ENCODE assay signal across 8 cellular contexts in the genomic region with DNA sequence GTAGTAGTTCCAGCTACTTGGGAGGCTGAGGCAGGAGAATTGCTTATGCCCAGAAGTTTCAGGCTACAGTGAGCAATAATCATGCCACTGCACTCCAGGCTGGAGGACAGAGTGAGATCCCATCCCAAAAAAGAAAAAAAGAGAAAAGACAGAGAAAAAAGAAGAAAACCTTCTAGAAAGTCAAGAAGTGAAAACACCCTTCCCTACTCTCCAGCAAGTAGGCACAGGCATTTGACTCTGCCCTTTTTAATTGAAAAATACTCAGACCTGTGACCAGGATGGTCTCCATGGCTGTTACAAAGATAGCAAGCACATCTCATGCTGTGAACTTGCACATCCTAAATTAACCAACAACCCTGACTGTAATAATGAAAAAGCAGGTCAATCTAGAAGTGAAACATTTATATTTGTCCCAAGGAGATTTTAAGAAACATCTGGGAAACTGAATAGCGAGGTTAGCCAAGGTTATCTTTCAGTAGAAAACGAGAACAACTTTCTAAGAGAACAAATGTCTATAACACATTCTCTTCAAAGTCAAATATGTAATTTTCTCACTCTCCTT. TPM values are rescaled to one million over a fixed set of nuclear protein-coding genes. Genes with fewer than 3 reads are reported as not detected.
DNase-seq lines count a peak whose midpoint lies in the region; ATAC-seq and TF ChIP-seq lines count a peak whose summit lies in the region.

No MANE protein-coding gene starts in this region.

- H2BK12ac ChIP-seq in H9 (ENCODE audit: insufficient read length, low read depth, low read length): no peak overlapping the region

- H3K27me3 ChIP-seq in H9 (ENCODE audit: insufficient read depth, low read length): no peaks in the 10 kb centered on the region
- no peaks in the 10 kb centered on the region for H3K27me3 ChIP-seq in RWPE2 (ENCODE audit: insufficient read depth, poor library complexity, severe bottlenecking)

- H3K4me3 ChIP-seq in RWPE2 (ENCODE audit: severe bottlenecking): peak overlapping the region; percentile 56
- H3K4me3 ChIP-seq in mesodermal cell (ENCODE audit: extremely low read depth, insufficient read depth, low read length, poor library complexity, severe bottlenecking): peak overlapping the region; percentile 68

- peaks cover 7 to 27% (median 12%) of the 10 kb centered on the region in 3 experiments for H3K36me3 Mint-ChIP-seq in H9 (ENCODE audit: insufficient read depth in 1 of 3, low read depth in 3 of 3)

- no peak overlapping the region for H3T11ph ChIP-seq in H9 (ENCODE audit: low read length)

- ATAC-seq in GM18505 (IDR thresholded peaks at IDR 0.05; ENCODE audit: unreplicated experiment) (peak; percentile 33), RWPE2 (ENCODE audit: low read depth) (no peak)

- H3K4me2 ChIP-seq in H9 (ENCODE audit: insufficient read depth, insufficient read length, low read length): peak overlapping the region; percentile 87

- no peak overlapping the region for H2AK5ac ChIP-seq in H9 (ENCODE audit: insufficient read length, low read length)

- H2BK15ac ChIP-seq in H9 (ENCODE audit: low read depth, low read length): no peak overlapping the region

- H3K18ac ChIP-seq in H9 (ENCODE audit: insufficient read length, low read depth, low read length): no peak overlapping the region

- no peak for TF ChIP-seq CTCF in H9 (conservative IDR thresholded peaks at IDR 0.05)
- TF ChIP-seq CTCF in RWPE2 (IDR thresholded peaks at IDR 0.05; ENCODE audit: poor library complexity, severe bottlenecking): no peak

- H3K79me1 ChIP-seq in H9 (ENCODE audit: insufficient read depth, low read depth, low read length, poor library complexity, severe bottlenecking): no peaks in the 10 kb centered on the region

- no peak overlapping the region for H3K9ac ChIP-seq in H9 (ENCODE audit: extremely low read depth, insufficient read length, low read length)

- no peak for DNase-seq in H9
- DNase-seq in RWPE2 (ENCODE audit: low spot score): no peak
- DNase-seq in NAMALWA (ENCODE audit: low spot score): no peak
- DNase-seq in A172 (ENCODE audit: low spot score): no peak
- no peak for DNase-seq in NCI-H345 (lab: John Stamatoyannopoulos, UW)
- DNase-seq in stimulated activated CD4-positive, alpha-beta T cell treated with anti-CD3 and anti-CD28 coated beads, Interleukin-4, amount 100 ng/mL, for 1 hour: no peak

- no peak overlapping the region for H3K23ac ChIP-seq in H9 (ENCODE audit: insufficient read length, low read depth, low read length)

- no peak for TF ChIP-seq POLR2A in GM18505 (IDR thresholded peaks at IDR 0.05; ENCODE audit: borderline replicate concordance, extremely low read depth, insufficient read depth, insufficient read length)

- H3K4me1 Mint-ChIP-seq in H9: peaks cover 22 to 32% of the 10 kb centered on the region in 2 experiments

- H2AFZ ChIP-seq in H9 (ENCODE audit: low read length): no peak overlapping the region

- H4K8ac ChIP-seq in H9 (replicated peaks; ENCODE audit: insufficient read length, low read depth, low read length): no peak overlapping the region

- H2BK5ac ChIP-seq in H9 (ENCODE audit: insufficient read length, low read length): no peak overlapping the region

- H4K91ac ChIP-seq in H9 (ENCODE audit: insufficient read length, low read depth, low read length): no peak overlapping the region

- peak overlapping the region; percentile 89 to 95 for H3K4me3 Mint-ChIP-seq in H9

- H4K5ac ChIP-seq in H9 (ENCODE audit: insufficient read length, low read depth, low read length): no peak overlapping the region

- H3K27me3 Mint-ChIP-seq in H9 (ENCODE audit: low read depth): peaks cover 21% of the 10 kb centered on the region

- no peak overlapping the region for H3K14ac ChIP-seq in H9 (ENCODE audit: insufficient read depth, low read length)

- peaks cover 10 to 11% of the 10 kb centered on the region in 2 experiments; a peak in 4 of 5 replicates for H3K9me3 Mint-ChIP-seq in H9

- peaks cover 5% of the 10 kb centered on the region; the same call in 1 of the 2 replicates for H3K79me2 ChIP-seq in H9 (ENCODE audit: insufficient read depth, low read length)

- peaks cover 10% of the 10 kb centered on the region for H3K23me2 ChIP-seq in H9 (ENCODE audit: insufficient read length, low read depth, low read length, poor library complexity, severe bottlenecking)

- H3K27ac Mint-ChIP-seq in H9: no peak overlapping the region

- H3K9me3 ChIP-seq in H9 (ENCODE audit: control insufficient read depth, low read depth, low read length): peaks cover 5% of the 10 kb centered on the region
- H3K9me3 ChIP-seq in RWPE2 (ENCODE audit: severe bottlenecking): no peaks in the 10 kb centered on the region
- H3K9me3 ChIP-seq in mesodermal cell (ENCODE audit: control insufficient read depth, low read length): no peaks in the 10 kb centered on the region

- H3K27ac ChIP-seq in H9 (ENCODE audit: insufficient read length, low read depth, low read length): no peak overlapping the region
- peak overlapping the region; percentile 54 for H3K27ac ChIP-seq in RWPE2 (ENCODE audit: poor library complexity, severe bottlenecking)
- no peak overlapping the region for H3K27ac ChIP-seq in mesodermal cell (ENCODE audit: low read depth, low read length, severe bottlenecking)

- no peak overlapping the region for H2BK120ac ChIP-seq in H9 (ENCODE audit: low read depth, low read length, poor library complexity, severe bottlenecking)

- no peak overlapping the region for H3K4ac ChIP-seq in H9 (ENCODE audit: low read depth, low read length)

- no CpG with 5 or more reads among the region's 2 CpGs for WGBS in H9 (ENCODE audit: extremely low coverage, insufficient read length, low lambda C conversion rate)
- WGBS in mesodermal cell (ENCODE audit: insufficient coverage in 2 of 2), 2 experiments: 100% methylated on average over 1 of the region's 2 CpGs; no CpG with 5 or more reads in 1 of the 2 experiments

- H2BK20ac ChIP-seq in H9 (ENCODE audit: low read depth, low read length, poor library complexity, severe bottlenecking): no peak overlapping the region

- H3K36me3 ChIP-seq in RWPE2 (ENCODE audit: low read depth): no peaks in the 10 kb centered on the region
- H3K36me3 ChIP-seq in mesodermal cell (ENCODE audit: control insufficient read depth, insufficient read depth, low read length): no peaks in the 10 kb centered on the region

- H4K20me1 ChIP-seq in H9 (ENCODE audit: control insufficient read depth, insufficient read depth, insufficient read length): no peaks in the 10 kb centered on the region

- H3K56ac ChIP-seq in H9 (ENCODE audit: insufficient read length, low read depth, low read length): no peak overlapping the region

- H3K4me1 ChIP-seq in H9 (ENCODE audit: insufficient read depth, low read length) (no peaks in the 10 kb centered on the region; the same call in 1 of the 2 replicates), RWPE2 (ENCODE audit: insufficient read depth, poor library complexity, severe bottlenecking) (peaks cover 5% of the 10 kb centered on the region), mesodermal cell (ENCODE audit: control insufficient read depth, insufficient read depth, low read length, poor library complexity, severe bottlenecking) (peaks cover 7% of the 10 kb centered on the region)

RNA-seq across cellular contexts. Expression of a gene that starts 2.0 kb away (rescaled TPM):
- total RNA-seq in H9 (2021): 16.1 TPM in 2 replicates
- polyA plus RNA-seq in mesodermal cell (2013, experiment 1 of 2): 7.1 TPM
- polyA plus RNA-seq in mesodermal cell (2013, experiment 2 of 2): 5.7 TPM
- 24.6 and 26.2 TPM in 2 replicates for total RNA-seq in A172 (2014; rRNA removed; shearing (Covaris generic))
